Comparison of ENCODE assay signal across 8 cellular contexts in the genomic region with DNA sequence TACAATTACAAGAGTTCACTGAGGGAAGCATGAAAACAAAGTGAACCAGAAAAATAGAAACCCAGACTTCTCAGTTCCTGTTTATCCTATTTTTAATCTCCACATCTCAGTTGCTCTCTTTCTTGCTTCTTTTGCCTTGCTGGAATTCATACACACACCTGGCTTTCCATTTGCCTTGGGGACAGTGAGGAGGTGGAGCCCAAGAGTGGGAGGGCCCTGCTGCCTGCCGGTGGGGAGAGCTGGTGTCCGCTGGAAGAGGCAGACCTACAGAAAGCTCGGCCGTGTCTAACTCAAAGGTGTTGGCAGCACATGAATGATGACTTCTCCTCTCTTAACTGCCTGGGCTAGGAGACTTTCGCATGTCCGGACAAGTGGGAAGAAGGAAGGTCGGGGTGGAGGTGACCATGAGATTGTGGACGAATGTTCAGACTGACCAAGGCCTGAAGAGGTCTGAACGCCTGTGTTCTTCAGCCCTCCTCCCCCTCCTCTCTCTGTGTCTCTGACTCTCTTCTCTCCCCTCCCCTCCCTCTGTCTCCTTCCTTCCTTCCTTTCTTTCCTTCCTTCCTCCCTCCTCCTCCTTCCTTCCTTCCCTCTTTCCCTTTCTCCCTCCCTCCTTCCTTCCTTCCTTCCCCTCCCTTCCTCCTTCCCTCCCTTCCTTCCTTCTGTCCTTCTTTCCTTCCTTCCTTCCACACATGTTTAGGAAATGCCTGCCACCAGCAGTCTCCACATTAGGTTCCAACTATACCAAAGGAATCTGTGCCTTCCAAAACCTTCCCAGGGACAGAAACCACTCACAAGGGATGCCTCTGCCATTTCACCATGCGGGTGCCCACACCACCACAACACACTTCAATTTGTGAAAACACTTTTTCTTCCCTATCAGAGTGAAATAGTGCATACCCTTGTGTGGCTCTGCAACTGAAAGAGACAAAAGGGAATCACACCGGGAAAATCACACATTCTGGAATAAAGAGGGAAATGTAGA.
DNase-seq lines count a peak whose midpoint lies in the region; ATAC-seq and TF ChIP-seq lines count a peak whose summit lies in the region.

No MANE protein-coding gene starts in this region.

- no peak overlapping the region for H3K9ac ChIP-seq in endodermal cell (ENCODE audit: extremely low read depth, low read length, poor library complexity, severe bottlenecking)

- 83 to 91% methylated on average over 5 to 11 of the region's 11 CpGs for WGBS in endodermal cell (ENCODE audit: insufficient coverage in 1 of 2, insufficient read length in 1 of 2), 2 experiments

- in situ Hi-C loops in GM13977 (cut with MboI; ENCODE audit: low pct_unique_long_range_greater_than_20kb, low sequenced_read_pairs, unreplicated experiment): loop anchor here (25.0 kb wide), 1 partner anchor 319 kb away; no protein-coding TSS in a partner anchor

- H3K4me3 Mint-ChIP-seq in endodermal cell: no peak overlapping the region

- peaks cover 15% of the 10 kb centered on the region for H3K4me1 Mint-ChIP-seq in endodermal cell

- H3K27ac Mint-ChIP-seq in endodermal cell: no peak overlapping the region

- H3K36me3 ChIP-seq in endodermal cell (ENCODE audit: control insufficient read depth, insufficient read depth, low read length): no peaks in the 10 kb centered on the region

- H3K4me1 ChIP-seq in endodermal cell (ENCODE audit: control insufficient read depth, insufficient read depth, low read length): no peaks in the 10 kb centered on the region

- H3K4me3 ChIP-seq in endodermal cell (ENCODE audit: low read length): no peak overlapping the region

- H3K27me3 ChIP-seq in endodermal cell (ENCODE audit: control insufficient read depth, insufficient read depth, low read length, poor library complexity, severe bottlenecking): no peaks in the 10 kb centered on the region

- no peaks in the 10 kb centered on the region for H3K27me3 Mint-ChIP-seq in endodermal cell (ENCODE audit: insufficient read depth)

- no peaks in the 10 kb centered on the region for H3K36me3 Mint-ChIP-seq in endodermal cell (ENCODE audit: low read depth)

- ATAC-seq in GM21786 (IDR thresholded peaks at IDR 0.05; ENCODE audit: unreplicated experiment): no peak

- no peak overlapping the region for H3K27ac ChIP-seq in endodermal cell (ENCODE audit: low read depth, low read length)

- TF ChIP-seq CTCF in GM13977 (IDR thresholded peaks at IDR 0.05; ENCODE audit: extremely low read depth, insufficient read depth, missing control alignments) (no peak), endodermal cell (conservative IDR thresholded peaks at IDR 0.05) (no peak)

- DNase-seq in GM13977 (ENCODE audit: low spot score) (peak; percentile 28), NCI-H187 (lab: John Stamatoyannopoulos, UW) (peak; percentile 44 to 79), endodermal cell (peak; percentile 69), renal cortical epithelial cell (ENCODE audit: low read depth) (peak; percentile 40), EL (no peak), epidermal melanocyte (ENCODE audit: insufficient read length, low spot score) (no peak)
- no peak for DNase-seq in activated CD8-positive, alpha-beta memory T cell treated with anti-CD3 and anti-CD28 coated beads, Interleukin-2, amount 50 U/mL, for 48 hours

- no peaks in the 10 kb centered on the region for H3K9me3 Mint-ChIP-seq in endodermal cell

- no peaks in the 10 kb centered on the region for H3K9me3 ChIP-seq in endodermal cell (ENCODE audit: control insufficient read depth, low read length)

Comparison
In these comparisons a context has a peak if more than half of its experiments do, and no peak if none do; other contexts are left out.
1. DNase-seq: peak in GM13977 (single experiment), NCI-H187 (2 of 2), endodermal cell (single experiment) and renal cortical epithelial cell (single experiment); none in activated CD8-positive, alpha-beta memory T cell treated with anti-CD3 and anti-CD28 coated beads, Interleukin-2, amount 50 U/mL, for 48 hours (single experiment), EL (single experiment) and epidermal melanocyte (single experiment).